In the genomic region with DNA sequence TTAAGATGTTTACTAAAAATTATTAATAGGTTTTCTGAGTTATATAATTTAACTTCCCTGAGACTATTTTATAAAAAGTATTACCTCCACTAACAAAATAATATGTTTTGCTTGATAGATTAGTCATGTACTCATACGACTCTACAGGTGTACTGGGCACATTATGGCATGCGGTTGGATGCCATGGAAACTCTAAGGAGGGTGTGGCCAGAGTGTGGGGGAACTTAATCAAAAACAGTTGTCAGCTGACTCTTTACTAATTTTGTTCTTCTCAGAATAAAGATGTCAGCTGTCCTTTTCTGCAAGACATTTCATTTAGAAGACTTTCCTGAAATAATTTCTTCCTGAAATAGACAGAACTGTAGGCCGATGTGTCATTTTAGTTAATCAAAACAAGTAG, we compare ENCODE assay signal across 18 cellular contexts.
DNase-seq lines count a peak whose midpoint lies in the region; ATAC-seq, FAIRE-seq and TF ChIP-seq lines count a peak whose summit lies in the region.
"Had no signal": no experiment of that assay in that cellular context is flagged by ENCODE, and none has a peak within 500 bp of the region (broad histone marks: within the 10 kb centered on the region; RNA-seq: fewer than 3 reads in every experiment).

No MANE protein-coding gene starts in this region.

- H3K27ac Mint-ChIP-seq in H9 = no peak overlapping the region
- H3K27ac Mint-ChIP-seq: activated naive CD4-positive, alpha-beta T cell treated with anti-CD3 and anti-CD28 coated beads, Interleukin-2, amount 10 ng/mL, durations not matched to agents 7 days and 5 days; brain; dendritic cell treated with granulocyte-macrophage colony-stimulating factor and Interleukin-4, amounts not matched to agents 40 ng/mL and 50 ng/mL, for 4 days had no signal

- H3K14ac ChIP-seq in H9 (ENCODE audit: insufficient read depth, low read length) = no peak overlapping the region

- H4K8ac ChIP-seq in H9 (replicated peaks; ENCODE audit: insufficient read length, low read depth, low read length) = no peak overlapping the region

- H3K4me1 Mint-ChIP-seq in H9 = peaks cover 19 to 28% of the 10 kb centered on the region in 2 experiments

- H3K79me2 ChIP-seq in KMS-11 (ENCODE audit: insufficient read depth, low read depth) (no peaks in the 10 kb centered on the region), mammary epithelial cell (ENCODE audit: insufficient read depth, low read length) (no peaks in the 10 kb centered on the region), H9 (ENCODE audit: insufficient read depth, low read length) (no peaks in the 10 kb centered on the region)

- intact Hi-C loops in mammary epithelial cell (cut with micrococcal nuclease) = no loop called here

- no peaks in the 10 kb centered on the region for H3K23me2 ChIP-seq in H9 (ENCODE audit: insufficient read length, low read depth, low read length, poor library complexity, severe bottlenecking)

- H3T11ph ChIP-seq in H9 (ENCODE audit: low read length) = no peak overlapping the region

- no peak for DNase-seq in GM12892 (ENCODE audit: insufficient read length)
- peak; percentile 8 for DNase-seq in mammary epithelial cell
- no peak for DNase-seq in NCI-H82 (lab: John Stamatoyannopoulos, UW)
- DNase-seq in stimulated activated naive CD8-positive, alpha-beta T cell treated with anti-CD3 and anti-CD28 coated beads, Interleukin-15, Interleukin-2, amounts not matched to agents 100 U/mL and 50 U/mL, for 24 hours = no peak
- DNase-seq in HuH-7.5 (ENCODE audit: low spot score) = no peak
- no peak for DNase-seq in H9
- DNase-seq: activated naive CD4-positive, alpha-beta T cell treated with anti-CD3 and anti-CD28 coated beads, Interleukin-2, amount 10 ng/mL, durations not matched to agents 7 days and 5 days; DMS53; H7; mesendoderm; NCI-H1092; NCI-H2227 treated with DMSO at 0.1 percent for 48 hours had no signal

- H3K9me3 ChIP-seq in BLaER1 = no peaks in the 10 kb centered on the region
- no peaks in the 10 kb centered on the region for H3K9me3 ChIP-seq in mammary epithelial cell (replicated peaks; ENCODE audit: insufficient read depth, low read length)
- no peaks in the 10 kb centered on the region for H3K9me3 ChIP-seq in H9 (ENCODE audit: control insufficient read depth, low read depth, low read length)

- TF ChIP-seq CTCF in KMS-11 (conservative IDR thresholded peaks at IDR 0.05; ENCODE audit: low read depth, low read length) (no peak), mammary epithelial cell (conservative IDR thresholded peaks at IDR 0.05 in 1 of 2, IDR thresholded peaks at IDR 0.05 in 1 of 2; ENCODE audit: extremely low read depth in 1 of 2, insufficient read depth in 1 of 2, low read depth in 1 of 2, low read length in 2 of 2) (no peak), H9 (conservative IDR thresholded peaks at IDR 0.05) (no peak)

- CTCF ChIA-PET in mammary epithelial cell (lab: Charles Lee; ENCODE audit: low non-redundant PET) = no interaction called here

- H3K27ac ChIP-seq in BLaER1 (no peak overlapping the region), KMS-11 (no peak overlapping the region), mammary epithelial cell (ENCODE audit: insufficient read depth, low read depth, low read length) (no peak overlapping the region), H9 (ENCODE audit: insufficient read length, low read depth, low read length) (no peak overlapping the region)
- H3K27ac ChIP-seq: SK-N-MC had no signal

- H2AFZ ChIP-seq in KMS-11 (ENCODE audit: low read depth) (no peak overlapping the region), mammary epithelial cell (ENCODE audit: low read depth, low read length) (no peak overlapping the region), H9 (ENCODE audit: low read length) (no peak overlapping the region)

- no peak overlapping the region for H2BK5ac ChIP-seq in H9 (ENCODE audit: insufficient read length, low read length)

- H3K9ac ChIP-seq in BLaER1 (no peak overlapping the region), KMS-11 (no peak overlapping the region), mammary epithelial cell (ENCODE audit: insufficient read depth, low read length) (no peak overlapping the region), H9 (ENCODE audit: extremely low read depth, insufficient read length, low read length) (no peak overlapping the region)

- FAIRE-seq in GM12892 (lab: Jason Lieb, UNC) = peak; percentile 46
- FAIRE-seq: islet of Langerhans had no signal

- H2BK15ac ChIP-seq in H9 (ENCODE audit: low read depth, low read length) = no peak overlapping the region

- no peak overlapping the region for H2AK5ac ChIP-seq in H9 (ENCODE audit: insufficient read length, low read length)

- dilution Hi-C loops in mammary epithelial cell (cut with HindIII; ENCODE audit: low sequenced_read_pairs) = no loop called here

- no peak overlapping the region for H4K91ac ChIP-seq in H9 (ENCODE audit: insufficient read length, low read depth, low read length)

- peaks cover 30% of the 10 kb centered on the region for H3K4me1 ChIP-seq in BLaER1
- peaks cover 77% of the 10 kb centered on the region for H3K4me1 ChIP-seq in KMS-11 (ENCODE audit: low read depth, poor library complexity, severe bottlenecking)
- no peaks in the 10 kb centered on the region for H3K4me1 ChIP-seq in mammary epithelial cell (ENCODE audit: insufficient read depth, low read length)
- peaks cover 4% of the 10 kb centered on the region; the same call in 1 of the 2 replicates for H3K4me1 ChIP-seq in H9 (ENCODE audit: insufficient read depth, low read length)

- no peak overlapping the region for H3K4ac ChIP-seq in H9 (ENCODE audit: low read depth, low read length)

- H3K27me3 ChIP-seq in BLaER1 (no peaks in the 10 kb centered on the region), KMS-11 (ENCODE audit: insufficient read depth, low read depth) (no peaks in the 10 kb centered on the region), mammary epithelial cell (ENCODE audit: insufficient read depth, low read length) (no peaks in the 10 kb centered on the region), H9 (ENCODE audit: insufficient read depth, low read length) (no peaks in the 10 kb centered on the region)

- H3K56ac ChIP-seq in H9 (ENCODE audit: insufficient read length, low read depth, low read length) = no peak overlapping the region

- no peak overlapping the region for H2BK20ac ChIP-seq in H9 (ENCODE audit: low read depth, low read length, poor library complexity, severe bottlenecking)

- no peak overlapping the region for H3K23ac ChIP-seq in H9 (ENCODE audit: insufficient read length, low read depth, low read length)

- no peak overlapping the region for H2BK12ac ChIP-seq in H9 (ENCODE audit: insufficient read length, low read depth, low read length)

- no peaks in the 10 kb centered on the region for H3K36me3 Mint-ChIP-seq in H9 (ENCODE audit: insufficient read depth in 1 of 3, low read depth in 3 of 3)
- H3K36me3 Mint-ChIP-seq: activated naive CD4-positive, alpha-beta T cell treated with anti-CD3 and anti-CD28 coated beads, Interleukin-2, amount 10 ng/mL, durations not matched to agents 7 days and 5 days; brain had no signal

- WGBS in mammary epithelial cell (ENCODE audit: low coverage, missing lambda C conversion rate) = 80% methylated on average over 3 of the region's 3 CpGs
- WGBS in H9 (ENCODE audit: extremely low coverage, insufficient read length, low lambda C conversion rate) = no CpG with 5 or more reads among the region's 3 CpGs

- no peak overlapping the region for H3K4me3 ChIP-seq in BLaER1
- no peak overlapping the region for H3K4me3 ChIP-seq in KMS-11 (IDR thresholded peaks at IDR 0.05; ENCODE audit: insufficient read depth, low read depth, low read length)
- no peak overlapping the region for H3K4me3 ChIP-seq in mammary epithelial cell (replicated peaks in 1 of 3; ENCODE audit: insufficient read depth in 1 of 3, low read depth in 2 of 3, low read length in 3 of 3)
- H3K4me3 ChIP-seq: SK-N-MC had no signal

- no peaks in the 10 kb centered on the region for H3K9me3 Mint-ChIP-seq in H9
- H3K9me3 Mint-ChIP-seq: activated naive CD4-positive, alpha-beta T cell treated with anti-CD3 and anti-CD28 coated beads, Interleukin-2, amount 10 ng/mL, durations not matched to agents 7 days and 5 days; brain; dendritic cell treated with granulocyte-macrophage colony-stimulating factor and Interleukin-4, amounts not matched to agents 40 ng/mL and 50 ng/mL, for 4 days had no signal

- ATAC-seq in stimulated activated naive CD8-positive, alpha-beta T cell treated with anti-CD3 and anti-CD28 coated beads, Interleukin-15, Interleukin-2, amounts not matched to agents 100 U/mL and 50 U/mL, for 24 hours = no peak

- no peaks in the 10 kb centered on the region for H3K27me3 Mint-ChIP-seq in H9 (ENCODE audit: low read depth)
- H3K27me3 Mint-ChIP-seq: activated naive CD4-positive, alpha-beta T cell treated with anti-CD3 and anti-CD28 coated beads, Interleukin-2, amount 10 ng/mL, durations not matched to agents 7 days and 5 days; dendritic cell treated with granulocyte-macrophage colony-stimulating factor and Interleukin-4, amounts not matched to agents 40 ng/mL and 50 ng/mL, for 4 days had no signal

- H3K4me3 Mint-ChIP-seq in H9 = no peak overlapping the region
- H3K4me3 Mint-ChIP-seq: activated naive CD4-positive, alpha-beta T cell treated with anti-CD3 and anti-CD28 coated beads, Interleukin-2, amount 10 ng/mL, durations not matched to agents 7 days and 5 days; brain; dendritic cell treated with granulocyte-macrophage colony-stimulating factor and Interleukin-4, amounts not matched to agents 40 ng/mL and 50 ng/mL, for 4 days had no signal

- in situ Hi-C loops in mammary epithelial cell (cut with MboI; ENCODE audit: low sequenced_read_pairs in 2 of 2) = no loop called here

- no peaks in the 10 kb centered on the region for H3K79me1 ChIP-seq in H9 (ENCODE audit: insufficient read depth, low read depth, low read length, poor library complexity, severe bottlenecking)

- no peak overlapping the region for H2BK120ac ChIP-seq in H9 (ENCODE audit: low read depth, low read length, poor library complexity, severe bottlenecking)

- H3K18ac ChIP-seq in H9 (ENCODE audit: insufficient read length, low read depth, low read length) = no peak overlapping the region

- H4K20me1 ChIP-seq in BLaER1 (no peaks in the 10 kb centered on the region), KMS-11 (ENCODE audit: insufficient read depth) (no peaks in the 10 kb centered on the region), mammary epithelial cell (ENCODE audit: insufficient read depth, low read length) (no peaks in the 10 kb centered on the region), H9 (ENCODE audit: control insufficient read depth, insufficient read depth, insufficient read length) (no peaks in the 10 kb centered on the region)

- H3K36me3 ChIP-seq in BLaER1 (no peaks in the 10 kb centered on the region), KMS-11 (ENCODE audit: insufficient read depth) (no peaks in the 10 kb centered on the region), mammary epithelial cell (ENCODE audit: insufficient read depth, low read length) (no peaks in the 10 kb centered on the region)

- no peak for TF ChIP-seq POLR2A in GM12892 (IDR thresholded peaks at IDR 0.05; ENCODE audit: low read depth, low read length)

- no TSS peak for BruUV-seq in mammary epithelial cell (replicated peaks; lab: Mats Ljungman, UMichigan)

- H3K4me2 ChIP-seq in BLaER1 = peak overlapping the region; percentile 60
- H3K4me2 ChIP-seq in KMS-11 = peak overlapping the region; percentile 6; the same call in 1 of the 2 replicates
- H3K4me2 ChIP-seq in mammary epithelial cell (ENCODE audit: insufficient read depth, low read depth, low read length) = no peak overlapping the region
- no peak overlapping the region for H3K4me2 ChIP-seq in H9 (ENCODE audit: insufficient read depth, insufficient read length, low read length)

- H4K5ac ChIP-seq in H9 (ENCODE audit: insufficient read length, low read depth, low read length) = no peak overlapping the region

Comparison
In these comparisons a context has a peak if more than half of its experiments do, and no peak if none do; other contexts are left out.
1. H3K4me2 ChIP-seq: peak in BLaER1 (single experiment) and KMS-11 (single experiment); none in mammary epithelial cell (single experiment) and H9 (single experiment).